22 cellular contexts compared by ENCODE assay signal in genomic region chr19:2481466-2481865, GRCh38. TPM values are rescaled to one million over a fixed set of nuclear protein-coding genes. Genes with fewer than 3 reads are reported as not detected.
A peak's percentile ranks its signal among the peaks of the same experiment; 100 is the strongest.
DNase-seq lines count a peak whose midpoint lies in the region; ATAC-seq, FAIRE-seq and TF ChIP-seq lines count a peak whose summit lies in the region.
"Had no signal": no experiment of that assay in that cellular context is flagged by ENCODE, and none has a peak within 500 bp of the region (broad histone marks: within the 10 kb centered on the region; RNA-seq: fewer than 3 reads in every experiment).

No MANE protein-coding gene starts in this region.

- H3K9me3 ChIP-seq in A549: no peaks in the 10 kb centered on the region
- H3K9me3 ChIP-seq in CD4-positive, alpha-beta T cell (ENCODE audit: control insufficient read depth, low read length): peaks cover 10% of the 10 kb centered on the region
- H3K9me3 ChIP-seq in GM12878 (replicated peaks; ENCODE audit: control insufficient read depth, insufficient read depth, low read length): peaks cover 3% of the 10 kb centered on the region; the same call in 1 of the 3 replicates
- H3K9me3 ChIP-seq in osteoblast (ENCODE audit: low read depth, low read length): peaks cover 7% of the 10 kb centered on the region

- RAD21 ChIA-PET in GM12878 (lab: Charles Lee; ENCODE audit: unreplicated experiment): interaction anchor here (6.5 kb wide), 1 partner anchor 80 kb away, joined by 67 read pairs; no protein-coding TSS in a partner anchor

- no peak overlapping the region for H3K9ac ChIP-seq in GM12878 (ENCODE audit: control insufficient read depth, insufficient read depth, low read length)

- H3K27ac ChIP-seq in A549: 0 out of 6 replicates have a peak overlapping the region, but pooled peaks have one; percentile 1 to 7
- no peak overlapping the region for H3K27ac ChIP-seq in CD4-positive, alpha-beta T cell (ENCODE audit: low read depth, low read length)
- no peak overlapping the region for H3K27ac ChIP-seq in GM12878 (ENCODE audit: control insufficient read depth, insufficient read depth)
- no peak overlapping the region for H3K27ac ChIP-seq in osteoblast (ENCODE audit: low read depth, low read length)
- H3K27ac ChIP-seq: PC-9, SK-N-MC had no signal

- intact Hi-C loops in CD4-positive, alpha-beta T cell (cut with DNase I, micrococcal nuclease): loop anchor here in 1 of 2 experiments (10.0 kb wide), 1 partner anchor 53 kb away; no protein-coding TSS in a partner anchor
- intact Hi-C loops in GM12878 (cut with micrococcal nuclease; ENCODE audit: unreplicated experiment): no loop called here

- H3K79me2 ChIP-seq in GM12878 (ENCODE audit: control insufficient read depth, insufficient read depth, low read length) (peaks cover 32% of the 10 kb centered on the region), osteoblast (ENCODE audit: insufficient read depth, low read length) (peaks cover 21% of the 10 kb centered on the region)

- TF ChIP-seq EP300 in A549 (IDR thresholded peaks at IDR 0.05) (no peak), GM12878 (IDR thresholded peaks at IDR 0.05; ENCODE audit: borderline replicate concordance in 1 of 2, control insufficient read depth in 1 of 2, low read depth in 2 of 2, low read length in 2 of 2) (no peak)

- H3K36me3 Mint-ChIP-seq in CD4-positive, alpha-beta T cell (ENCODE audit: low read depth): peaks cover 20% of the 10 kb centered on the region

- ATAC-seq in A549: no peak
- ATAC-seq in CD4-positive, alpha-beta T cell (ENCODE audit: poor library complexity): no peak
- ATAC-seq in GM12878: no peak

- H3K27me3 Mint-ChIP-seq in CD4-positive, alpha-beta T cell: no peaks in the 10 kb centered on the region

- in situ Hi-C loops in GM12878 (cut with MboI): no loop called here

- peaks cover 3% of the 10 kb centered on the region for H3K9me3 Mint-ChIP-seq in CD4-positive, alpha-beta T cell

- TF ChIP-seq POLR2A in A549 (IDR thresholded peaks at IDR 0.05; ENCODE audit: low read length) (no peak), GM12878 (IDR thresholded peaks at IDR 0.05; ENCODE audit: low read depth, low read length) (peak; percentile 34; the same call in 1 of the 2 replicates)

- POLR2A ChIA-PET in A549 (lab: Yijun Ruan, JAX) (no interaction called here), GM12878 (lab: Charles Lee) (interaction anchor here (6.8 kb wide), 1 partner anchor 129 kb away, joined by 166 read pairs; no protein-coding TSS in a partner anchor)
- POLR2A ChIA-PET in CD4-positive, alpha-beta T cell (lab: Charles Lee): interaction anchor here (1.0 kb wide), 1 partner anchor 80 kb away, joined by 3 read pairs; no protein-coding TSS in a partner anchor

- peaks cover 2% of the 10 kb centered on the region in 2 experiments; a peak in 2 of 4 replicates for H3K36me3 ChIP-seq in GM12878 (ENCODE audit: control insufficient read depth in 2 of 2, insufficient read depth in 2 of 2, low read length in 1 of 2)
- peaks cover 16% of the 10 kb centered on the region for H3K36me3 ChIP-seq in osteoblast (ENCODE audit: insufficient read depth, low read length)

- peaks cover 7% of the 10 kb centered on the region; the same call in 1 of the 2 replicates for H4K20me1 ChIP-seq in GM12878 (ENCODE audit: control insufficient read depth, insufficient read depth)
- H4K20me1 ChIP-seq in osteoblast (ENCODE audit: insufficient read depth, low read length): peaks cover 21% of the 10 kb centered on the region

- over 99% methylated on average over 12 of the region's 16 CpGs for WGBS in A549 (ENCODE audit: missing lambda C conversion rate)
- 85% methylated on average over 16 of the region's 16 CpGs for WGBS in GM12878 (ENCODE audit: insufficient coverage, insufficient replicate concordance, low lambda C conversion rate, missing lambda C conversion rate)

- H3K4me1 ChIP-seq in A549 (peaks cover 9% of the 10 kb centered on the region), GM12878 (ENCODE audit: control insufficient read depth, insufficient read depth, low read length) (peaks cover 8% of the 10 kb centered on the region), osteoblast (ENCODE audit: insufficient read depth, low read length) (peaks cover 6% of the 10 kb centered on the region)

- H3K4me3 Mint-ChIP-seq in CD4-positive, alpha-beta T cell: peak overlapping the region; percentile 63

- FAIRE-seq in A549 (lab: Jason Lieb, UNC): no peak
- FAIRE-seq in GM12878 (lab: Jason Lieb, UNC): no peak
- FAIRE-seq: A204.1 had no signal

- TF ChIP-seq CTCF in A549 (IDR thresholded peaks at IDR 0.05) (no peak), GM12878 (IDR thresholded peaks at IDR 0.05 in 2 of 3, conservative IDR thresholded peaks at IDR 0.05 in 1 of 3; ENCODE audit: control insufficient read depth in 2 of 3, extremely low read depth in 1 of 3, insufficient read depth in 1 of 3, low read depth in 3 of 3, low read length in 3 of 3) (no peak), osteoblast (IDR thresholded peaks at IDR 0.05; ENCODE audit: extremely low read depth, low read depth, low read length) (no peak)
- no peak for TF ChIP-seq CTCF in CD4-positive, alpha-beta T cell (IDR thresholded peaks at IDR 0.05)

- CTCF ChIA-PET in A549 (lab: Yijun Ruan, JAX): interaction anchor here (1.3 to 2.1 kb wide), 2 partner anchors 98 to 133 kb away, joined by 4 to 9 read pairs; no protein-coding TSS in a partner anchor
- CTCF ChIA-PET in CD4-positive, alpha-beta T cell (lab: Charles Lee): no interaction called here
- CTCF ChIA-PET in GM12878 (lab: Yijun Ruan, JAX): interaction anchor here (0.8 kb wide), 1 partner anchor 37 kb away, joined by 3 read pairs; no protein-coding TSS in a partner anchor

- peak overlapping the region; percentile 91 for H3K27ac Mint-ChIP-seq in CD4-positive, alpha-beta T cell

- peaks cover 19% of the 10 kb centered on the region for H3K4me1 Mint-ChIP-seq in CD4-positive, alpha-beta T cell (ENCODE audit: low read depth)

- H3K27me3 ChIP-seq in CD4-positive, alpha-beta T cell (ENCODE audit: control insufficient read depth, insufficient read depth, low read length): no peaks in the 10 kb centered on the region
- no peaks in the 10 kb centered on the region for H3K27me3 ChIP-seq in GM12878 (replicated peaks in 1 of 2; ENCODE audit: control insufficient read depth in 2 of 2, insufficient read depth in 2 of 2, low read length in 1 of 2)
- no peaks in the 10 kb centered on the region for H3K27me3 ChIP-seq in osteoblast (ENCODE audit: insufficient read depth, low read length)

- H3K4me2 ChIP-seq in A549 (no peak overlapping the region), GM12878 (ENCODE audit: control insufficient read depth, insufficient read depth) (no peak overlapping the region), osteoblast (ENCODE audit: insufficient read depth, low read length) (no peak overlapping the region)
- H3K4me2 ChIP-seq: PC-9 had no signal

- H2AFZ ChIP-seq in GM12878 (ENCODE audit: control insufficient read depth, low read depth, low read length) (no peak overlapping the region), osteoblast (ENCODE audit: low read length) (no peak overlapping the region)
- H2AFZ ChIP-seq: PC-9 had no signal

- H3K4me3 ChIP-seq in A549 (no peak overlapping the region), GM12878 (no peak overlapping the region), osteoblast (ENCODE audit: insufficient read depth, low read length) (no peak overlapping the region)
- H3K4me3 ChIP-seq: PC-9, SK-N-MC had no signal

- BruUV-seq in GM12878 (replicated peaks; lab: Mats Ljungman, UMichigan): no TSS peak

- DNase-seq in A549 (ENCODE audit: low read depth in 1 of 2, low spot score in 1 of 2): no peak
- DNase-seq in CD4-positive, alpha-beta T cell: no peak
- no peak for DNase-seq in GM12878 (ENCODE audit: low read depth, low spot score)
- peak; percentile 79 for DNase-seq in osteoblast (ENCODE audit: insufficient read length, low spot score, missing footprints)
- no peak for DNase-seq in inferior parietal cortex (ENCODE audit: extremely low spot score)
- DNase-seq in DMS 273 treated with DMSO at 0.1 percent for 48 hours (lab: John Stamatoyannopoulos, UW): no peak
- DNase-seq in DMS79 (lab: John Stamatoyannopoulos, UW): no peak
- DNase-seq: AML-193, C1 segment of cervical spinal cord, Calu3, DMS153, NCI-H1048, NCI-H1417, NCI-H1694 treated with DMSO at 0.1 percent for 48 hours, NCI-H2081, NCI-H2227 treated with DMSO at 0.1 percent for 48 hours, NCI-H526 treated with DMSO at 0.1 percent for 48 hours, PC-9, RPMI8226, SIG-M5 had no signal

- SMC1A ChIA-PET in GM12878 (lab: Charles Lee; ENCODE audit: uncharacterized antibody, unreplicated experiment): interaction anchor here (1.5 kb wide), 1 partner anchor 135 kb away, joined by 3 read pairs; no protein-coding TSS in a partner anchor

- TF ChIP-seq RAD21 in A549 (conservative IDR thresholded peaks at IDR 0.05 in 1 of 2, IDR thresholded peaks at IDR 0.05 in 1 of 2) (no peak), GM12878 (IDR thresholded peaks at IDR 0.05; ENCODE audit: insufficient read depth, low read depth, low read length) (no peak)

RNA-seq across cellular contexts. Expression of gene GADD45B, which starts 5.5 kb away (rescaled TPM):
- polyA plus RNA-seq in A549 (2011; rRNA removed) (65.3 and 72.5 TPM in 2 replicates), A549 (2017; fragmentation: RNase III; extraction: RNeasy Plus Mini Kit Qiagen cat#74134 plus additional on column Dnase treatment) (38.6 to 42.4 TPM (median 39.9 TPM) in 3 replicates), GM12878 (2011; rRNA removed) (112 and 180 TPM in 2 replicates), GM12878 (2014; fragmentation: Illumina TruSeq; extraction: Trizol) (12.4 and 33.7 TPM in 2 replicates), GM12878 (2014; fragmentation: Nextera tagmentation; extraction: Ambion mirVana) (10 to 100 TPM in 1 of 2 experiments, 1 to 10 TPM in 1; 2.4 to 10.5 TPM), GM12878 (2014; rRNA removed) (150 and 165 TPM in 2 replicates), GM12878 (2016; fragmentation: Nextera tagmentation; extraction: Ambion mirVana) (100 to 1,000 TPM in 1 of 2 experiments, 10 to 100 TPM in 1; 92.7 to 106 TPM)
- 120 and 125 TPM in 2 replicates for polyA plus RNA-seq in A549 (2012; cell fraction: cytosol; rRNA removed)
- 193 and 205 TPM in 2 replicates for polyA plus RNA-seq in A549 (2012; cell fraction: nucleus; rRNA removed)
- polyA minus RNA-seq in A549 (2011; rRNA and poly(A)+ RNA removed): 42.7 and 50.1 TPM in 2 replicates
- total RNA-seq in CD4-positive, alpha-beta T cell: 100 to 1,000 TPM; 284 to 285 TPM
- total RNA-seq in GM12878 (2013; cell fraction: nucleolus; rRNA removed): 313 and 319 TPM in 2 replicates
- total RNA-seq in GM12878 (2014; rRNA removed) (89.5 and 97.3 TPM in 2 replicates), GM12878 (2014; rRNA removed; fragmentation: Illumina TruSeq; extraction: Trizol) (51.1 and 53.5 TPM in 2 replicates), GM12878 (2021) (101 and 104 TPM in 2 replicates), osteoblast (41.8 and 46.3 TPM in 2 replicates)
- polyA plus RNA-seq in GM12878 (2011; ENCODE audit: low read depth): 59.9 TPM
- polyA plus RNA-seq in GM12878 (2011; cell fraction: cytosol; rRNA removed): 262 and 293 TPM in 2 replicates
- 355 and 391 TPM in 2 replicates for polyA plus RNA-seq in GM12878 (2011; cell fraction: nucleus; rRNA removed)
- 129 and 137 TPM in 2 replicates for polyA plus RNA-seq in GM12878 (2012)
- 93.1 and 170 TPM in 2 replicates for polyA minus RNA-seq in GM12878 (2011; rRNA and poly(A)+ RNA removed)
- polyA minus RNA-seq in GM12878 (2011; cell fraction: cytosol; rRNA and poly(A)+ RNA removed): 64.0 and 71.2 TPM in 2 replicates
- 216 and 321 TPM in 2 replicates for polyA minus RNA-seq in GM12878 (2011; cell fraction: nucleus; rRNA and poly(A)+ RNA removed)

RNA-seq across cellular contexts. Expression of gene LMNB2, which starts 24.7 kb away (rescaled TPM):
- polyA plus RNA-seq in A549 (2011; rRNA removed): 53.5 and 54.6 TPM in 2 replicates
- 96.0 and 132 TPM in 2 replicates for polyA plus RNA-seq in A549 (2012; cell fraction: cytosol; rRNA removed)
- 167 and 168 TPM in 2 replicates for polyA plus RNA-seq in A549 (2012; cell fraction: nucleus; rRNA removed)
- polyA plus RNA-seq in A549 (2017; fragmentation: RNase III; extraction: RNeasy Plus Mini Kit Qiagen cat#74134 plus additional on column Dnase treatment): 93.6 to 105 TPM (median 97.7 TPM) in 3 replicates
- polyA minus RNA-seq in A549 (2011; rRNA and poly(A)+ RNA removed): 53.1 and 60.5 TPM in 2 replicates
- 1 to 10 TPM; 9.7 to 10.0 TPM for total RNA-seq in CD4-positive, alpha-beta T cell
- total RNA-seq in GM12878 (2013; cell fraction: nucleolus; rRNA removed): 39.2 and 49.9 TPM in 2 replicates
- 98.7 and 107 TPM in 2 replicates for total RNA-seq in GM12878 (2014; rRNA removed)
- 63.4 and 66.4 TPM in 2 replicates for total RNA-seq in GM12878 (2014; rRNA removed; fragmentation: Illumina TruSeq; extraction: Trizol)
- 117 and 118 TPM in 2 replicates for total RNA-seq in GM12878 (2021)
- 34.0 TPM for polyA plus RNA-seq in GM12878 (2011; ENCODE audit: low read depth)
- polyA plus RNA-seq in GM12878 (2011; rRNA removed): 62.9 and 98.1 TPM in 2 replicates
- 131 and 153 TPM in 2 replicates for polyA plus RNA-seq in GM12878 (2011; cell fraction: cytosol; rRNA removed)
- 89.5 and 121 TPM in 2 replicates for polyA plus RNA-seq in GM12878 (2011; cell fraction: nucleus; rRNA removed)
- polyA plus RNA-seq in GM12878 (2012): 45.1 and 51.1 TPM in 2 replicates
- 80.1 and 121 TPM in 2 replicates for polyA plus RNA-seq in GM12878 (2014; fragmentation: Illumina TruSeq; extraction: Trizol)
- 1 to 10 TPM in 1 of 2 experiments, under 1 TPM in 1; 0.61 to 1.9 TPM for polyA plus RNA-seq in GM12878 (2014; fragmentation: Nextera tagmentation; extraction: Ambion mirVana)
- polyA plus RNA-seq in GM12878 (2014; rRNA removed): 94.8 and 108 TPM in 2 replicates
- polyA plus RNA-seq in GM12878 (2016; fragmentation: Nextera tagmentation; extraction: Ambion mirVana): 10 to 100 TPM; 10.4 to 47.3 TPM
- 61.8 and 93.7 TPM in 2 replicates for polyA minus RNA-seq in GM12878 (2011; rRNA and poly(A)+ RNA removed)
- 29.2 and 34.9 TPM in 2 replicates for polyA minus RNA-seq in GM12878 (2011; cell fraction: cytosol; rRNA and poly(A)+ RNA removed)
- 14.7 and 19.8 TPM in 2 replicates for polyA minus RNA-seq in GM12878 (2011; cell fraction: nucleus; rRNA and poly(A)+ RNA removed)
- 24.2 and 24.6 TPM in 2 replicates for total RNA-seq in osteoblast

RNA-seq across cellular contexts. Expression of gene TIMM13, which starts 54.1 kb away (rescaled TPM):
- 23.9 and 24.7 TPM in 2 replicates for polyA plus RNA-seq in A549 (2011; rRNA removed)
- polyA plus RNA-seq in A549 (2012; cell fraction: cytosol; rRNA removed): 128 and 159 TPM in 2 replicates
- polyA plus RNA-seq in A549 (2012; cell fraction: nucleus; rRNA removed): 95.9 and 129 TPM in 2 replicates
- polyA plus RNA-seq in A549 (2017; fragmentation: RNase III; extraction: RNeasy Plus Mini Kit Qiagen cat#74134 plus additional on column Dnase treatment): 73.6 to 85.7 TPM (median 81.2 TPM) in 3 replicates
- polyA minus RNA-seq in A549 (2011; rRNA and poly(A)+ RNA removed): 5.7 and 9.2 TPM in 2 replicates
- 10 to 100 TPM; 17.3 to 22.3 TPM for total RNA-seq in CD4-positive, alpha-beta T cell
- 59.7 and 74.3 TPM in 2 replicates for total RNA-seq in GM12878 (2013; cell fraction: nucleolus; rRNA removed)
- 69.5 and 80.8 TPM in 2 replicates for total RNA-seq in GM12878 (2014; rRNA removed)
- total RNA-seq in GM12878 (2014; rRNA removed; fragmentation: Illumina TruSeq; extraction: Trizol): 28.3 and 34.4 TPM in 2 replicates
- total RNA-seq in GM12878 (2021): 151 and 160 TPM in 2 replicates
- polyA plus RNA-seq in GM12878 (2011; ENCODE audit: low read depth): 23.9 TPM
- polyA plus RNA-seq in GM12878 (2011; rRNA removed): 17.1 and 38.9 TPM in 2 replicates
- 74.2 and 137 TPM in 2 replicates for polyA plus RNA-seq in GM12878 (2011; cell fraction: cytosol; rRNA removed)
- 67.2 and 71.6 TPM in 2 replicates for polyA plus RNA-seq in GM12878 (2011; cell fraction: nucleus; rRNA removed)
- polyA plus RNA-seq in GM12878 (2012): 48.0 and 50.4 TPM in 2 replicates
- 1.6 and 9.9 TPM in 2 replicates for polyA plus RNA-seq in GM12878 (2014; fragmentation: Illumina TruSeq; extraction: Trizol)
- 10 to 100 TPM; 17.9 to 46.3 TPM for polyA plus RNA-seq in GM12878 (2014; fragmentation: Nextera tagmentation; extraction: Ambion mirVana)
- polyA plus RNA-seq in GM12878 (2014; rRNA removed): 82.1 and 111 TPM in 2 replicates
- 100 to 1,000 TPM; 200 to 205 TPM for polyA plus RNA-seq in GM12878 (2016; fragmentation: Nextera tagmentation; extraction: Ambion mirVana)
- 5.5 and 23.9 TPM in 2 replicates for polyA minus RNA-seq in GM12878 (2011; rRNA and poly(A)+ RNA removed)
- 18.7 and 24.1 TPM in 2 replicates for polyA minus RNA-seq in GM12878 (2011; cell fraction: cytosol; rRNA and poly(A)+ RNA removed)
- polyA minus RNA-seq in GM12878 (2011; cell fraction: nucleus; rRNA and poly(A)+ RNA removed): 9.9 and 18.2 TPM in 2 replicates
- 27.7 and 27.9 TPM in 2 replicates for total RNA-seq in osteoblast

Comparison
In these comparisons a context has a peak if more than half of its experiments do, and no peak if none do; other contexts are left out.
1. H3K27ac ChIP-seq: peak in A549 (2 of 2); none in CD4-positive, alpha-beta T cell (single experiment), GM12878 (single experiment) and osteoblast (single experiment).
2. Of the 24 proteins assayed by ChIP-seq in both GM12878 and A549: peak only in GM12878: POLR2A; only in A549: none; in both: none; in neither: 23.